ENCODE assay signal across 19 cellular contexts in genomic region chr5:148619484-148619883, GRCh38. TPM values are rescaled to one million over a fixed set of nuclear protein-coding genes. Genes with fewer than 3 reads are reported as not detected.
A peak's percentile ranks its signal among the peaks of the same experiment; 100 is the strongest.
DNase-seq lines count a peak whose midpoint lies in the region; ATAC-seq lines count a peak whose summit lies in the region.
"Had no signal": no experiment of that assay in that cellular context is flagged by ENCODE, and none has a peak within 500 bp of the region (broad histone marks: within the 10 kb centered on the region; RNA-seq: fewer than 3 reads in every experiment).

No MANE protein-coding gene starts in this region.

- peak overlapping the region; percentile 75 for H3K27ac Mint-ChIP-seq in central memory CD8-positive, alpha-beta T cell (ENCODE audit: low read depth)
- H3K27ac Mint-ChIP-seq in natural killer cell treated with Interleukin-12 subunit alpha and Interleukin-12 subunit beta and Interleukin-15 and Interleukin-18, amount 100 ng/mL, for 72 hours: peak overlapping the region in 1 of 2 donors; percentile 36
- H3K27ac Mint-ChIP-seq: HFFc6 had no signal

- peaks cover 3% of the 10 kb centered on the region for H3K36me3 Mint-ChIP-seq in central memory CD8-positive, alpha-beta T cell (ENCODE audit: insufficient read depth)
- H3K36me3 Mint-ChIP-seq in natural killer cell treated with Interleukin-12 subunit alpha and Interleukin-12 subunit beta and Interleukin-15 and Interleukin-18, amount 100 ng/mL, for 72 hours: no peaks in the 10 kb centered on the region

- ATAC-seq in left cardiac atrium (peak; percentile 30 to 86), Right ventricle myocardium superior (ENCODE audit: poor library complexity) (no peak), GM18511 (IDR thresholded peaks at IDR 0.05; ENCODE audit: unreplicated experiment) (no peak)
- no peak for ATAC-seq in central memory CD8-positive, alpha-beta T cell (replicated peaks; ENCODE audit: extremely low read depth, poor library complexity, severe bottlenecking)
- ATAC-seq in natural killer cell treated with Interleukin-12 subunit alpha and Interleukin-12 subunit beta and Interleukin-15 and Interleukin-18, amount 100 ng/mL, for 72 hours: no peak
- ATAC-seq: HepG2 had no signal

- peaks cover 37% of the 10 kb centered on the region for H3K27me3 Mint-ChIP-seq in central memory CD8-positive, alpha-beta T cell
- H3K27me3 Mint-ChIP-seq in natural killer cell treated with Interleukin-12 subunit alpha and Interleukin-12 subunit beta and Interleukin-15 and Interleukin-18, amount 100 ng/mL, for 72 hours: peaks cover 41 to 59% of the 10 kb centered on the region in 2 donors

- peaks cover 27% of the 10 kb centered on the region for H3K4me1 Mint-ChIP-seq in central memory CD8-positive, alpha-beta T cell
- peaks cover 34 to 43% of the 10 kb centered on the region in 2 donors for H3K4me1 Mint-ChIP-seq in natural killer cell treated with Interleukin-12 subunit alpha and Interleukin-12 subunit beta and Interleukin-15 and Interleukin-18, amount 100 ng/mL, for 72 hours (ENCODE audit: low read depth in 2 of 2)

- intact Hi-C loops in left cardiac atrium (cut with DNase I): no loop called here
- intact Hi-C loops in Right ventricle myocardium superior (cut with DNase I): no loop called here

- no peak for DNase-seq in left cardiac atrium
- DNase-seq in Right ventricle myocardium superior: no peak
- no peak for DNase-seq in central memory CD8-positive, alpha-beta T cell (ENCODE audit: low spot score in 2 of 2)
- DNase-seq in natural killer cell treated with Interleukin-12 subunit alpha and Interleukin-12 subunit beta and Interleukin-15 and Interleukin-18, amount 100 ng/mL, for 72 hours (ENCODE audit: low spot score): no peak
- DNase-seq in iPS-NIHi7 (ENCODE audit: extremely low spot score): no peak
- no peak for DNase-seq in stimulated activated CD4-positive, alpha-beta T cell treated with anti-CD3 and anti-CD28 coated beads, Interleukin-12 subunit alpha, Interleukin-12 subunit beta, amount 100 ng/mL, for 4 hours
- DNase-seq: ACHN, Caco-2, DMS153, HFFc6, NCI-H1092, NCI-H2081 treated with DMSO at 0.1 percent for 48 hours, NCI-H510A treated with DMSO at 0.1 percent for 48 hours, NCI-H82, PC-9 had no signal

- H3K4me3 Mint-ChIP-seq in central memory CD8-positive, alpha-beta T cell: no peak overlapping the region
- H3K4me3 Mint-ChIP-seq in natural killer cell treated with Interleukin-12 subunit alpha and Interleukin-12 subunit beta and Interleukin-15 and Interleukin-18, amount 100 ng/mL, for 72 hours: peak overlapping the region; percentile 40
- H3K4me3 Mint-ChIP-seq: HFFc6 had no signal

- H3K9me3 Mint-ChIP-seq in central memory CD8-positive, alpha-beta T cell: no peaks in the 10 kb centered on the region
- no peaks in the 10 kb centered on the region for H3K9me3 Mint-ChIP-seq in natural killer cell treated with Interleukin-12 subunit alpha and Interleukin-12 subunit beta and Interleukin-15 and Interleukin-18, amount 100 ng/mL, for 72 hours
- H3K9me3 Mint-ChIP-seq: HFFc6 had no signal

RNA-seq across cellular contexts. Expression of gene HTR4, which starts 34.8 kb away (rescaled TPM):
- total RNA-seq in left cardiac atrium: 1 to 10 TPM; 4.7 to 8.8 TPM
- total RNA-seq in Right ventricle myocardium superior: 0.22 TPM
- total RNA-seq in natural killer cell treated with Interleukin-12 subunit alpha and Interleukin-12 subunit beta and Interleukin-15 and Interleukin-18, amount 100 ng/mL, for 72 hours: not detected
- total RNA-seq: Caco-2, H4, HepG2, HFFc6, MCF 10A, PC-9 had no signal

Comparison
In these comparisons a context has a peak if more than half of its experiments do, and no peak if none do; other contexts are left out.
1. ATAC-seq: peak in left cardiac atrium (2 of 2); none in Right ventricle myocardium superior (single experiment), central memory CD8-positive, alpha-beta T cell (single experiment), natural killer cell treated with Interleukin-12 subunit alpha and Interleukin-12 subunit beta and Interleukin-15 and Interleukin-18, amount 100 ng/mL, for 72 hours (0 of 2) and GM18511 (single experiment).